8 cellular contexts compared by ENCODE assay signal in the genomic region with DNA sequence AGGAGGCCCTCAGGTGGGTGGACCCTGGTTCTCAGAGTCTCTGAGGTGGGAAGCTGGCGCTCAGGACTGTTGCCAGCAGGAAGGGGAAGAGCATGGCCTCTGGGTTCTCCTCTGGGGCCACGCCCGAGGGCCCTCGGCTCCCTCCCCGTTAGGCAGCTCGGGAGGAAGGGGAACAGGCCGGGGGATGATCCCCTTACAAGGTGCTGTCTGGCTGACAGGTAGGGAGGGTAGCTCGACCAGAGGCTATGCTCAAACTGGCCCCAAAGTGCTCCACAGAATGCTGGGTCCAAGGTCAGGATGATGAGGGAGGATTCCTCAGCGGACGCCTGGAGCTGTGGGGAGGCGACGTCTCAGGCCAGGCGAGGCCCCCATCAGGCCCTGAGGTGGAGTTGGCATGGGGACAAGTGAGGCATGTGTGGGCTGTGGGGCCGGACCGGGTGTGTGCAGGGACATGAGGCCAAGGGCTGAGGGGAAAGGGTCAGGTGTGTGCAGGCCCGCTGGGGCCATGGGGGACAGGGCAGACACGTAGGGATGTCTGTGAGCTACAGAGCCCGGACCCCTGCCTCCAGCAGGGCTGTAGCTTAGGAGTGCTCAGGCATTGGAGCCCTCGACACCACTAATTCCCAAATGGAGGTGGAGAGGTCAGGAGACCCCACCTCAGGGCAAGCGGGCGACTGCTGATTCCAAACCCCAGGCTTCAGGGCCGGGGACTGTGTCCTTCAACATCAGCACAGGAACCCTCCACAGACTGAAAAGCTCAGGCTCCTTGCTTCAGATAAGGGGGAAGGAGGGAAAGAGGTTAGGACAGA. TPM values are rescaled to one million over a fixed set of nuclear protein-coding genes. Genes with fewer than 3 reads are reported as not detected.
A peak's percentile ranks its signal among the peaks of the same experiment; 100 is the strongest.
DNase-seq lines count a peak whose midpoint lies in the region; ATAC-seq and TF ChIP-seq lines count a peak whose summit lies in the region.

No MANE protein-coding gene starts in this region.

- H3K4me3 Mint-ChIP-seq in Calu3 (ENCODE audit: low read depth, unreplicated experiment) = peak overlapping the region; percentile 75

- no peaks in the 10 kb centered on the region for H3K9me3 Mint-ChIP-seq in Calu3 (ENCODE audit: low read depth, unreplicated experiment)

- TF ChIP-seq CTCF in Calu3 (IDR thresholded peaks at IDR 0.05; ENCODE audit: unreplicated experiment) (no peak), Loucy (conservative IDR thresholded peaks at IDR 0.05; ENCODE audit: low read length) (no peak), choroid plexus epithelial cell (conservative IDR thresholded peaks at IDR 0.05; ENCODE audit: low read depth, low read length) (no peak), mucosa of descending colon (IDR thresholded peaks at IDR 0.05) (no peak)

- ATAC-seq in mucosa of descending colon = peak; percentile 9
- no peak for ATAC-seq in HG02798 (IDR thresholded peaks at IDR 0.05; ENCODE audit: poor library complexity, unreplicated experiment)

- H3K9me3 ChIP-seq in Loucy (ENCODE audit: insufficient read depth, low read depth, low read length) (no peaks in the 10 kb centered on the region), mucosa of descending colon (peaks cover 6% of the 10 kb centered on the region)

- no peaks in the 10 kb centered on the region for H3F3A ChIP-seq in Loucy (ENCODE audit: low read depth)

- BruUV-seq in Calu3 (replicated peaks; lab: Mats Ljungman, UMichigan) = no TSS peak

- H3K36me3 Mint-ChIP-seq in Calu3 (ENCODE audit: insufficient read depth, unreplicated experiment) = peaks cover 19% of the 10 kb centered on the region

- H3K27me3 Mint-ChIP-seq in Calu3 (ENCODE audit: unreplicated experiment) = peaks cover 54% of the 10 kb centered on the region

- H3K4me1 Mint-ChIP-seq in Calu3 (ENCODE audit: low read depth, unreplicated experiment) = no peaks in the 10 kb centered on the region

- CTCF ChIA-PET in Calu3 (lab: Charles Lee) = interaction anchor here (0.5 to 1.5 kb wide), 12 partner anchors 8 to 1985 kb away, joined by 3 to 5 read pairs (median 3); partner anchors contain the start of genes DPCD and POLL

- H3K27me3 ChIP-seq in Loucy (ENCODE audit: insufficient read depth, low read length, poor library complexity, severe bottlenecking) = no peaks in the 10 kb centered on the region

- no peaks in the 10 kb centered on the region for H3K9me2 ChIP-seq in Loucy (replicated peaks; ENCODE audit: low read depth, low read length)

- H4K20me1 ChIP-seq in Loucy (ENCODE audit: insufficient read depth, low read length, poor library complexity, severe bottlenecking) = no peaks in the 10 kb centered on the region

- H3K4me1 ChIP-seq in Loucy (ENCODE audit: insufficient read depth, low read length, poor library complexity, severe bottlenecking) = peaks cover 11% of the 10 kb centered on the region
- H3K4me1 ChIP-seq in mucosa of descending colon (ENCODE audit: low read depth) = peaks cover 7% of the 10 kb centered on the region

- peak overlapping the region; percentile 87 for H3K4me2 ChIP-seq in Loucy (ENCODE audit: low read depth, low read length, poor library complexity, severe bottlenecking)

- peak overlapping the region; percentile 76 for H3K4me3 ChIP-seq in Loucy (ENCODE audit: low read length, poor library complexity, severe bottlenecking)
- H3K4me3 ChIP-seq in choroid plexus epithelial cell (ENCODE audit: low read depth, low read length) = peak overlapping the region; percentile 63
- H3K4me3 ChIP-seq in mucosa of descending colon = no peak overlapping the region

- DNase-seq in Calu3 (no peak), choroid plexus epithelial cell (ENCODE audit: low read depth) (no peak), mucosa of descending colon (peak in 1 of 3 donors; percentile 41), DMS79 (lab: John Stamatoyannopoulos, UW) (no peak), NCI-H446 treated with DMSO at 0.1 percent for 48 hours (lab: John Stamatoyannopoulos, UW) (no peak), H4 (ENCODE audit: low spot score) (no peak)

- peak overlapping the region; percentile 97 for H2AFZ ChIP-seq in Loucy (ENCODE audit: low read length)

- no peaks in the 10 kb centered on the region for H3K79me2 ChIP-seq in Loucy (ENCODE audit: insufficient read depth, low read length)

- peak overlapping the region; percentile 62 for H3K9ac ChIP-seq in Loucy (ENCODE audit: low read depth, low read length, poor library complexity, severe bottlenecking)

- intact Hi-C loops in Calu3 (cut with micrococcal nuclease; ENCODE audit: unreplicated experiment) (loop anchor here (5.0 kb wide), 2 partner anchors 359 to 409 kb away; no protein-coding TSS in a partner anchor), mucosa of descending colon (cut with DNase I, micrococcal nuclease) (loop anchor here in 1 of 2 donors (5.0 kb wide), 1 partner anchor 359 kb away; no protein-coding TSS in a partner anchor)

- no peak overlapping the region for H3K27ac Mint-ChIP-seq in Calu3 (ENCODE audit: unreplicated experiment)

- H3K36me3 ChIP-seq in Loucy (ENCODE audit: insufficient read depth, low read length) (no peaks in the 10 kb centered on the region), mucosa of descending colon (ENCODE audit: low read depth) (no peaks in the 10 kb centered on the region)

RNA-seq across cellular contexts. Expression of gene POLL, which starts 17.1 kb away (rescaled TPM):
- total RNA-seq in Calu3 (2022) (25.7 and 28.4 TPM in 2 replicates), mucosa of descending colon (10 to 100 TPM; 27.2 to 36.1 (median 32.1) TPM)
- 2.7 and 5.8 TPM in 2 replicates for total RNA-seq in H4 (2014; rRNA removed; shearing (Covaris generic))

RNA-seq across cellular contexts. Expression of gene DPCD, which starts 17.2 kb away (rescaled TPM):
- 11.7 and 12.5 TPM in 2 replicates for total RNA-seq in Calu3 (2022)
- 10 to 100 TPM in 1 of 3 donors, 1 to 10 TPM in 2; 6.8 to 12.3 (median 9.9) TPM for total RNA-seq in mucosa of descending colon
- 35.6 and 62.3 TPM in 2 replicates for total RNA-seq in H4 (2014; rRNA removed; shearing (Covaris generic))
